In genomic region chr19:11675569-11675968, GRCh38 we compare ENCODE assay signal across 8 cellular contexts.
"Had no signal": no experiment of that assay in that cellular context is flagged by ENCODE, and none has a peak within 500 bp of the region (broad histone marks: within the 10 kb centered on the region; RNA-seq: fewer than 3 reads in every experiment).

No MANE protein-coding gene starts in this region.

- ATAC-seq: HCT116, K562 had no signal

- DNase-seq: GM23248, GOT3, H7, HFFc6, IMR-90, KG1 had no signal

- H3K4me3 Mint-ChIP-seq: HFFc6 had no signal

- H3K27ac Mint-ChIP-seq: HFFc6 had no signal
